ENCODE assay signal across 1 cellular context in genomic region chr10:103967433-103968142, GRCh38.
A peak's percentile ranks its signal among the peaks of the same experiment; 100 is the strongest.
TF ChIP-seq lines count a peak whose summit lies in the region.

No MANE protein-coding gene starts in this region.

TF ChIP-seq in K562, 482 proteins besides CTCF, POLR2A, EP300 and RAD21 (continued from another document):
- TF ChIP-seq E2F6 (IDR thresholded peaks at IDR 0.05; ENCODE audit: borderline replicate concordance in 1 of 2, extremely low read depth in 1 of 2, insufficient read depth in 1 of 2, insufficient read length in 1 of 2, low read depth in 1 of 2, low read length in 1 of 2, poor library complexity in 1 of 2, severe bottlenecking in 1 of 2) (peak in 1 of 2 experiments; percentile 5), E2F8 (IDR thresholded peaks at IDR 0.05; ENCODE audit: low read depth, partially characterized antibody) (no peak), SMARCE1 (IDR thresholded peaks at IDR 0.05) (0 out of 2 replicates have a peak, but pooled peaks have one; percentile 51), MXD1 (CRISPR knock-in tag; IDR thresholded peaks at IDR 0.05; ENCODE audit: borderline replicate concordance, poor library complexity, severe bottlenecking) (no peak), ZNF274 (IDR thresholded peaks at IDR 0.05; ENCODE audit: borderline replicate concordance, low read depth, low read length) (no peak), TARDBP (IDR thresholded peaks at IDR 0.05) (no peak), HDAC6 (IDR thresholded peaks at IDR 0.05; ENCODE audit: low read depth, low read length) (no peak), TBP (optimal IDR thresholded peaks at IDR 0.05; ENCODE audit: low read depth, low read length) (peak; percentile 16), PRPF4 (IDR thresholded peaks at IDR 0.05; ENCODE audit: insufficient read depth, low read depth, low read length, poor library complexity, severe bottlenecking) (no peak), CREB5 (CRISPR knock-in tag; IDR thresholded peaks at IDR 0.05) (no peak), FOXK1 (CRISPR knock-in tag; IDR thresholded peaks at IDR 0.05; ENCODE audit: borderline replicate concordance) (no peak), HDAC2 (IDR thresholded peaks at IDR 0.05) (0 out of 2 replicates have a peak, but pooled peaks have one; percentile 21), MNT (conservative IDR thresholded peaks at IDR 0.05) (0 out of 4 replicates have a peak, but pooled peaks of 1 of the 2 experiments have one; percentile 29), ZNF197 (CRISPR knock-in tag; IDR thresholded peaks at IDR 0.05; ENCODE audit: low read depth) (peak; percentile 6; the same call in 1 of the 2 replicates), SMAD4 (CRISPR knock-in tag; conservative IDR thresholded peaks at IDR 0.05) (no peak), ZFP91 (CRISPR knock-in tag; IDR thresholded peaks at IDR 0.05) (no peak), MLLT1 (IDR thresholded peaks at IDR 0.05) (peak in 1 of 2 experiments; percentile 47; a peak in 1 of 4 replicates), ZNF316 (IDR thresholded peaks at IDR 0.05) (no peak), ZBTB11 (CRISPR knock-in tag; IDR thresholded peaks at IDR 0.05) (peak in 1 of 3 experiments; percentile 58; a peak in 1 of 6 replicates), BCOR (IDR thresholded peaks at IDR 0.05) (0 out of 2 replicates have a peak, but pooled peaks have one; percentile 8), CREM (IDR thresholded peaks at IDR 0.05; ENCODE audit: low read depth) (no peak), PHF20 (IDR thresholded peaks at IDR 0.05; ENCODE audit: partially characterized antibody) (no peak), PRMT5 (CRISPR knock-in tag; IDR thresholded peaks at IDR 0.05) (no peak), E2F1 (CRISPR knock-in tag; IDR thresholded peaks at IDR 0.05) (no peak), VEZF1 (CRISPR knock-in tag; IDR thresholded peaks at IDR 0.05) (peak; percentile 76), EP400 (IDR thresholded peaks at IDR 0.05) (no peak), RFX1 (IDR thresholded peaks at IDR 0.05) (no peak), PHF8 (IDR thresholded peaks at IDR 0.05; ENCODE audit: borderline replicate concordance, low read length) (no peak), HSF4 (CRISPR knock-in tag; IDR thresholded peaks at IDR 0.05; ENCODE audit: borderline replicate concordance) (no peak), RB1 (IDR thresholded peaks at IDR 0.05; ENCODE audit: low read depth) (no peak), ZNF280B (CRISPR knock-in tag; IDR thresholded peaks at IDR 0.05) (no peak), ZNF23 (CRISPR knock-in tag; IDR thresholded peaks at IDR 0.05) (no peak), ZNF232 (CRISPR knock-in tag; IDR thresholded peaks at IDR 0.05) (no peak)
